ENCODE assay signal across 15 cellular contexts in genomic region chr11:115845872-115846271, GRCh38.
DNase-seq lines count a peak whose midpoint lies in the region; ATAC-seq and TF ChIP-seq lines count a peak whose summit lies in the region.
"Had no signal": no experiment of that assay in that cellular context is flagged by ENCODE, and none has a peak within 500 bp of the region (broad histone marks: within the 10 kb centered on the region; RNA-seq: fewer than 3 reads in every experiment).

No MANE protein-coding gene starts in this region.

- H3K4me3 ChIP-seq in right atrium auricular region (no peak overlapping the region), colonic mucosa (no peak overlapping the region)
- H3K4me3 ChIP-seq: BLaER1 treated with 17β-estradiol and CSF1 and Interleukin-3, amounts not matched to agents 10 nM and 100 nM; GM23338 had no signal

- H3K27ac ChIP-seq in right atrium auricular region: no peak overlapping the region
- no peak overlapping the region for H3K27ac ChIP-seq in colonic mucosa
- H3K27ac ChIP-seq: BLaER1 treated with 17β-estradiol and CSF1 and Interleukin-3, amounts not matched to agents 10 nM and 100 nM had no signal

- H3K36me3 ChIP-seq in right atrium auricular region (no peaks in the 10 kb centered on the region), colonic mucosa (no peaks in the 10 kb centered on the region)
- H3K36me3 ChIP-seq: BLaER1 treated with 17β-estradiol and CSF1 and Interleukin-3, amounts not matched to agents 10 nM and 100 nM had no signal

- TF ChIP-seq CTCF in right atrium auricular region (IDR thresholded peaks at IDR 0.05): no peak
- no peak for TF ChIP-seq CTCF in colonic mucosa (IDR thresholded peaks at IDR 0.05)

- ATAC-seq in Right ventricle myocardium inferior: peak; percentile 34
- ATAC-seq: GM23338 had no signal

- no peak overlapping the region for H3K9ac ChIP-seq in colonic mucosa (ENCODE audit: low read depth in 2 of 2, low read length in 2 of 2)
- H3K9ac ChIP-seq: BLaER1 treated with 17β-estradiol and CSF1 and Interleukin-3, amounts not matched to agents 10 nM and 100 nM had no signal

- H3K9me3 ChIP-seq in right atrium auricular region: peaks cover 0 to 3% of the 10 kb centered on the region in 2 donors
- H3K9me3 ChIP-seq in colonic mucosa: no peaks in the 10 kb centered on the region

- DNase-seq in Right ventricle myocardium inferior (ENCODE audit: missing footprints) (no peak), right atrium auricular region (ENCODE audit: low spot score) (no peak), LHCN-M2 (ENCODE audit: low read depth) (peak; percentile 1), RPMI7951 (ENCODE audit: low read depth) (peak; percentile 10), medulla oblongata (ENCODE audit: extremely low spot score) (peak; percentile 15), colonic mucosa (no peak), AG08395 (ENCODE audit: low spot score) (no peak)
- DNase-seq in stimulated activated naive CD4-positive, alpha-beta T cell (lab: John Stamatoyannopoulos, UW): no peak
- DNase-seq: 8988T; CD4-positive, CD25-positive, alpha-beta regulatory T cell; DMS153; EL; H7 had no signal

- H3K4me1 ChIP-seq in right atrium auricular region (no peaks in the 10 kb centered on the region), colonic mucosa (no peaks in the 10 kb centered on the region)

- intact Hi-C loops in Right ventricle myocardium inferior (cut with DNase I): no loop called here
- intact Hi-C loops in colonic mucosa (cut with DNase I): no loop called here

- H3K27me3 ChIP-seq in right atrium auricular region (no peaks in the 10 kb centered on the region), colonic mucosa (no peaks in the 10 kb centered on the region)
- H3K27me3 ChIP-seq: BLaER1 treated with 17β-estradiol and CSF1 and Interleukin-3, amounts not matched to agents 10 nM and 100 nM had no signal

Comparison
In these comparisons a context has a peak if more than half of its experiments do, and no peak if none do; other contexts are left out.
1. DNase-seq: peak in LHCN-M2 (single experiment), RPMI7951 (single experiment) and medulla oblongata (single experiment); none in Right ventricle myocardium inferior (single experiment), right atrium auricular region (single experiment), colonic mucosa (single experiment), AG08395 (single experiment) and stimulated activated naive CD4-positive, alpha-beta T cell (0 of 6).